20 cellular contexts compared by ENCODE assay signal in genomic region chr16:84942786-84943185, GRCh38.
DNase-seq lines count a peak whose midpoint lies in the region; TF ChIP-seq lines count a peak whose summit lies in the region.
"Had no signal": no experiment of that assay in that cellular context is flagged by ENCODE, and none has a peak within 500 bp of the region (broad histone marks: within the 10 kb centered on the region; RNA-seq: fewer than 3 reads in every experiment).

No MANE protein-coding gene starts in this region.

- no peak overlapping the region for H3K9ac ChIP-seq in neural progenitor cell

- H3K27me3 ChIP-seq in neural progenitor cell: no peaks in the 10 kb centered on the region
- H3K27me3 ChIP-seq: Peyer's patch had no signal

- no peaks in the 10 kb centered on the region for H3K9me3 ChIP-seq in neural progenitor cell (ENCODE audit: low read depth)
- H3K9me3 ChIP-seq: HAP-1, Peyer's patch had no signal

- peak overlapping the region; percentile 84 for H3K27ac Mint-ChIP-seq in nephron progenitor cell
- H3K27ac Mint-ChIP-seq in neural progenitor cell: no peak overlapping the region
- H3K27ac Mint-ChIP-seq in T-helper 2 cell treated with Interferon-gamma antibody and Interleukin-4, amounts not matched to agents 5 μg/mL and 100 μg/mL, for 36 hours: no peak overlapping the region
- H3K27ac Mint-ChIP-seq: B cell had no signal

- peak; percentile 42 for DNase-seq in AG10803 (ENCODE audit: low read depth)
- DNase-seq in M059J (ENCODE audit: low read depth): peak; percentile 62
- DNase-seq in choroid plexus epithelial cell (ENCODE audit: low read depth): peak; percentile 36
- no peak for DNase-seq in nephron progenitor cell
- DNase-seq in neural progenitor cell (ENCODE audit: low spot score): no peak
- no peak for DNase-seq in ureter (ENCODE audit: low spot score)
- no peak for DNase-seq in T-helper 2 cell treated with Interferon-gamma antibody and Interleukin-4, amounts not matched to agents 5 μg/mL and 100 μg/mL, for 36 hours (ENCODE audit: low spot score)
- DNase-seq in posterior vena cava (ENCODE audit: low spot score): no peak
- DNase-seq: 8988T; DMS79 treated with DMSO at 0.1 percent for 48 hours; GDM1; NCI-H1105 treated with DMSO at 0.1 percent for 48 hours; NCI-H1694 treated with DMSO at 0.1 percent for 48 hours; NCI-H748 treated with DMSO at 0.1 percent for 48 hours; NK-92 treated with Interleukin-12 subunit alpha and Interleukin-12 subunit beta, amount 100 ng/mL, for 24 hours; Peyer's patch; Right ventricle myocardium superior had no signal

- peaks cover 13% of the 10 kb centered on the region for H3K4me1 Mint-ChIP-seq in nephron progenitor cell
- peaks cover 3% of the 10 kb centered on the region for H3K4me1 Mint-ChIP-seq in neural progenitor cell
- H3K4me1 Mint-ChIP-seq in T-helper 2 cell treated with Interferon-gamma antibody and Interleukin-4, amounts not matched to agents 5 μg/mL and 100 μg/mL, for 36 hours (ENCODE audit: low read depth): no peaks in the 10 kb centered on the region

- no peak overlapping the region for H2AFZ ChIP-seq in neural progenitor cell (replicated peaks)

- H3K36me3 Mint-ChIP-seq in nephron progenitor cell (ENCODE audit: low read depth) (no peaks in the 10 kb centered on the region), neural progenitor cell (no peaks in the 10 kb centered on the region)
- no peaks in the 10 kb centered on the region for H3K36me3 Mint-ChIP-seq in T-helper 2 cell treated with Interferon-gamma antibody and Interleukin-4, amounts not matched to agents 5 μg/mL and 100 μg/mL, for 36 hours (ENCODE audit: low read depth)
- H3K36me3 Mint-ChIP-seq: IgD-negative memory B cell had no signal

- H3K9me3 Mint-ChIP-seq in nephron progenitor cell (peaks cover 15% of the 10 kb centered on the region), neural progenitor cell (peaks cover 3% of the 10 kb centered on the region)
- no peaks in the 10 kb centered on the region for H3K9me3 Mint-ChIP-seq in T-helper 2 cell treated with Interferon-gamma antibody and Interleukin-4, amounts not matched to agents 5 μg/mL and 100 μg/mL, for 36 hours

- no peak overlapping the region for H3K4me3 ChIP-seq in AG10803 (ENCODE audit: low read length)
- no peak overlapping the region for H3K4me3 ChIP-seq in choroid plexus epithelial cell (ENCODE audit: low read depth, low read length)
- H3K4me3 ChIP-seq in neural progenitor cell: no peak overlapping the region
- H3K4me3 ChIP-seq: HAP-1, Peyer's patch had no signal

- H3K4me2 ChIP-seq in neural progenitor cell: no peak overlapping the region

- intact Hi-C loops in posterior vena cava (cut with DNase I): no loop called here

- TF ChIP-seq CTCF in AG10803 (conservative IDR thresholded peaks at IDR 0.05; ENCODE audit: low read length) (no peak), choroid plexus epithelial cell (conservative IDR thresholded peaks at IDR 0.05; ENCODE audit: low read depth, low read length) (no peak), nephron progenitor cell (IDR thresholded peaks at IDR 0.05) (no peak), neural progenitor cell (IDR thresholded peaks at IDR 0.05) (no peak)

- H3K27ac ChIP-seq in neural progenitor cell: no peak overlapping the region
- H3K27ac ChIP-seq: Peyer's patch had no signal

- H3F3A ChIP-seq in neural progenitor cell (ENCODE audit: low read depth): no peaks in the 10 kb centered on the region

- H3K4me3 Mint-ChIP-seq in nephron progenitor cell: no peak overlapping the region
- H3K4me3 Mint-ChIP-seq in neural progenitor cell: no peak overlapping the region
- no peak overlapping the region for H3K4me3 Mint-ChIP-seq in T-helper 2 cell treated with Interferon-gamma antibody and Interleukin-4, amounts not matched to agents 5 μg/mL and 100 μg/mL, for 36 hours
- H3K4me3 Mint-ChIP-seq: B cell, IgD-negative memory B cell had no signal

- peaks cover 13% of the 10 kb centered on the region for H3K27me3 Mint-ChIP-seq in nephron progenitor cell (ENCODE audit: low read depth, poor library complexity)
- H3K27me3 Mint-ChIP-seq in neural progenitor cell (ENCODE audit: insufficient read depth, low read depth): peaks cover 5% of the 10 kb centered on the region
- H3K27me3 Mint-ChIP-seq in T-helper 2 cell treated with Interferon-gamma antibody and Interleukin-4, amounts not matched to agents 5 μg/mL and 100 μg/mL, for 36 hours (ENCODE audit: low read depth): no peaks in the 10 kb centered on the region

- H4K20me1 ChIP-seq in neural progenitor cell (ENCODE audit: low read depth): no peaks in the 10 kb centered on the region

- no peaks in the 10 kb centered on the region for H3K36me3 ChIP-seq in neural progenitor cell
- H3K36me3 ChIP-seq: HAP-1, Peyer's patch had no signal

- no peaks in the 10 kb centered on the region for H3K4me1 ChIP-seq in neural progenitor cell
- H3K4me1 ChIP-seq: HAP-1, Peyer's patch had no signal

- no peaks in the 10 kb centered on the region for H3K79me2 ChIP-seq in neural progenitor cell (ENCODE audit: low read depth)

Comparison
In these comparisons a context has a peak if more than half of its experiments do, and no peak if none do; other contexts are left out.
1. DNase-seq: peak in AG10803 (single experiment), M059J (single experiment) and choroid plexus epithelial cell (single experiment); none in nephron progenitor cell (single experiment), neural progenitor cell (single experiment), ureter (single experiment), T-helper 2 cell treated with Interferon-gamma antibody and Interleukin-4, amounts not matched to agents 5 μg/mL and 100 μg/mL, for 36 hours (single experiment) and posterior vena cava (single experiment).